16 cellular contexts compared by ENCODE assay signal in the genomic region with DNA sequence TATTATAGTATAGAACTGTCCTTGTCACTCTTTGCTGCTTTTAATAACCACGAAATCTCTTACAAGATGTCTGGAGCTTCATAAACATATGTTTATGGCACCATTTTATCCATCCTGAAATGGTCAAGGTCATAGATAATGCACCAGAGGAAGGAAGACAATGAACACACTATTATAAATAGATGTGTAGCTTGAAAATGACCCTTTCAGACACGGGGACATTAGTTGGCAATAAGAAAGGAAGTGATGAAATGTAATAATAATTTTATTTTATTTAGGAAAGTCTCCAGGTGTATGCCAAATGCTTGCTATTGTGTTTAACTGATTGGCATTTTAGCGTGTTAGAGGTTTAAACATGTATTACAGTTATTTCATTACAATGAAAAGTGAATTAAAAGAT. TPM values are rescaled to one million over a fixed set of nuclear protein-coding genes. Genes with fewer than 3 reads are reported as not detected.
DNase-seq lines count a peak whose midpoint lies in the region; ATAC-seq, FAIRE-seq and TF ChIP-seq lines count a peak whose summit lies in the region.
"Had no signal": no experiment of that assay in that cellular context is flagged by ENCODE, and none has a peak within 500 bp of the region (broad histone marks: within the 10 kb centered on the region; RNA-seq: fewer than 3 reads in every experiment).

No MANE protein-coding gene starts in this region.

- no TSS peak for BruUV-seq in endothelial cell of umbilical vein (replicated peaks; lab: Mats Ljungman, UMichigan)

- POLR2A ChIA-PET in endothelial cell of umbilical vein (lab: Charles Lee), result no interaction called here

- H2AFZ ChIP-seq in endothelial cell of umbilical vein (ENCODE audit: low read depth, low read length), result no peak overlapping the region
- H2AFZ ChIP-seq: GM23248 had no signal

- peak overlapping the region; percentile 80 for H3K27ac ChIP-seq in left ventricle myocardium inferior (replicated peaks)
- no peak overlapping the region for H3K27ac ChIP-seq in right cardiac atrium (ENCODE audit: low read length)
- no peak overlapping the region for H3K27ac ChIP-seq in endothelial cell of umbilical vein (ENCODE audit: insufficient read depth, low read depth, low read length)
- peak overlapping the region in 6 of 8 donors; percentile 3 to 60 (median 44) for H3K27ac ChIP-seq in spleen
- H3K27ac ChIP-seq: BLaER1 treated with 17β-estradiol and CSF1 and Interleukin-3, amounts not matched to agents 10 nM and 100 nM; GM23248 had no signal

- no peaks in the 10 kb centered on the region for H3K27me3 ChIP-seq in left ventricle myocardium inferior (ENCODE audit: low read depth)
- H3K27me3 ChIP-seq in right cardiac atrium (ENCODE audit: control insufficient read depth, insufficient read depth), result no peaks in the 10 kb centered on the region
- no peaks in the 10 kb centered on the region for H3K27me3 ChIP-seq in endothelial cell of umbilical vein (ENCODE audit: control insufficient read depth in 2 of 2, insufficient read depth in 2 of 2, low read length in 2 of 2)
- no peaks in the 10 kb centered on the region for H3K27me3 ChIP-seq in spleen (replicated peaks in 1 of 7)
- H3K27me3 ChIP-seq: BLaER1 treated with 17β-estradiol and CSF1 and Interleukin-3, amounts not matched to agents 10 nM and 100 nM had no signal

- H3K36me3 ChIP-seq in left ventricle myocardium inferior (no peaks in the 10 kb centered on the region), endothelial cell of umbilical vein (ENCODE audit: control insufficient read depth in 2 of 2, extremely low read depth in 1 of 2, insufficient read depth in 2 of 2, low read length in 2 of 2) (no peaks in the 10 kb centered on the region), spleen (no peaks in the 10 kb centered on the region)
- H3K36me3 ChIP-seq: BLaER1 treated with 17β-estradiol and CSF1 and Interleukin-3, amounts not matched to agents 10 nM and 100 nM had no signal

- no peak overlapping the region for H3K9ac ChIP-seq in endothelial cell of umbilical vein (replicated peaks; ENCODE audit: extremely low read depth, insufficient read depth, low read length)
- H3K9ac ChIP-seq: BLaER1 treated with 17β-estradiol and CSF1 and Interleukin-3, amounts not matched to agents 10 nM and 100 nM; GM23248 had no signal

- no peak overlapping the region for H3K4me2 ChIP-seq in endothelial cell of umbilical vein (ENCODE audit: insufficient read depth, low read length)
- H3K4me2 ChIP-seq: BLaER1 treated with 17β-estradiol and CSF1 and Interleukin-3, amounts not matched to agents 10 nM and 100 nM had no signal

- ATAC-seq in right cardiac atrium, result no peak
- ATAC-seq in omental fat pad (ENCODE audit: low FRiP score), result no peak
- ATAC-seq: HCT116 had no signal

- no peak for TF ChIP-seq CTCF in left ventricle myocardium inferior (IDR thresholded peaks at IDR 0.05; ENCODE audit: borderline replicate concordance)
- no peak for TF ChIP-seq CTCF in endothelial cell of umbilical vein (IDR thresholded peaks at IDR 0.05; ENCODE audit: extremely low read depth in 1 of 2, insufficient read depth in 1 of 2, low read depth in 1 of 2, low read length in 2 of 2)
- TF ChIP-seq CTCF in spleen (IDR thresholded peaks at IDR 0.05 in 8 of 11, conservative IDR thresholded peaks at IDR 0.05 in 3 of 11), result no peak
- no peak for TF ChIP-seq CTCF in omental fat pad (IDR thresholded peaks at IDR 0.05)

- TF ChIP-seq POLR2A in endothelial cell of umbilical vein (IDR thresholded peaks at IDR 0.05; ENCODE audit: low read depth, low read length) (no peak), spleen (IDR thresholded peaks at IDR 0.05) (no peak)

- WGBS in right cardiac atrium, result 38% methylated on average over 3 of the region's 3 CpGs
- 50 to 58% (median 55%) methylated on average over 3 of the region's 3 CpGs for WGBS in spleen, 5 donors

- CTCF ChIA-PET in endothelial cell of umbilical vein (lab: Charles Lee), result interaction anchor here (1.0 kb wide), 1 partner anchor 23 kb away, joined by 4 read pairs; no protein-coding TSS in a partner anchor

- intact Hi-C loops in left ventricle myocardium inferior (cut with micrococcal nuclease) (no loop called here), right cardiac atrium (cut with DNase I) (no loop called here), endothelial cell of umbilical vein (cut with micrococcal nuclease) (no loop called here), spleen (cut with DNase I; ENCODE audit: low total_unique reads) (no loop called here)

- H3K9me1 ChIP-seq in endothelial cell of umbilical vein (replicated peaks; ENCODE audit: control insufficient read depth, extremely low read depth, insufficient read depth, low read length), result no peaks in the 10 kb centered on the region

- H3K4me1 ChIP-seq in left ventricle myocardium inferior (peaks cover 70% of the 10 kb centered on the region), right cardiac atrium (ENCODE audit: control insufficient read depth, insufficient read depth, low read length) (peaks cover 9% of the 10 kb centered on the region), endothelial cell of umbilical vein (ENCODE audit: control insufficient read depth, extremely low read depth, insufficient read depth, low read length) (peaks cover 17% of the 10 kb centered on the region), spleen (peaks cover 0 to 21% (median 4%) of the 10 kb centered on the region in 6 donors)

- no peaks in the 10 kb centered on the region for H3K9me3 ChIP-seq in left ventricle myocardium inferior (replicated peaks)
- no peaks in the 10 kb centered on the region for H3K9me3 ChIP-seq in right cardiac atrium (ENCODE audit: control insufficient read depth, low read length)
- H3K9me3 ChIP-seq in endothelial cell of umbilical vein (replicated peaks; ENCODE audit: control insufficient read depth, insufficient read depth, low read length), result no peaks in the 10 kb centered on the region
- no peaks in the 10 kb centered on the region for H3K9me3 ChIP-seq in spleen
- H3K9me3 ChIP-seq: BLaER1 treated with 17β-estradiol and CSF1 and Interleukin-3, amounts not matched to agents 10 nM and 100 nM had no signal

- no peaks in the 10 kb centered on the region for H3K79me2 ChIP-seq in endothelial cell of umbilical vein (ENCODE audit: control insufficient read depth, insufficient read depth, low read length)

- H3K4me3 ChIP-seq in left ventricle myocardium inferior (no peak overlapping the region), right cardiac atrium (ENCODE audit: low read length) (no peak overlapping the region), endothelial cell of umbilical vein (replicated peaks in 1 of 3; ENCODE audit: insufficient read depth in 1 of 3, low read depth in 1 of 3, low read length in 3 of 3) (no peak overlapping the region), spleen (no peak overlapping the region)
- H3K4me3 ChIP-seq: BLaER1 treated with 17β-estradiol and CSF1 and Interleukin-3, amounts not matched to agents 10 nM and 100 nM; GM23248 had no signal

- DNase-seq in left ventricle myocardium inferior (no peak), right cardiac atrium (no peak), NCI-H2227 treated with DMSO at 0.1 percent for 48 hours (lab: John Stamatoyannopoulos, UW) (peak; percentile 58), endothelial cell of umbilical vein (ENCODE audit: low read depth, low spot score) (peak; percentile 27), spleen (no peak), omental fat pad (ENCODE audit: low spot score) (no peak), mucosa of gallbladder (ENCODE audit: low spot score) (no peak), NCI-H2029 (lab: John Stamatoyannopoulos, UW) (no peak)
- DNase-seq: ACHN; CD4-positive, CD25-positive, alpha-beta regulatory T cell; DMS53; GM23248 had no signal

- dilution Hi-C loops in endothelial cell of umbilical vein (cut with MboI; ENCODE audit: extremely low pct_ligation_motif_present, low sequenced_read_pairs), result no loop called here

- peak; percentile 4 for FAIRE-seq in endothelial cell of umbilical vein (lab: Jason Lieb, UNC)
- FAIRE-seq: H54, HTR-8/SVneo had no signal

- H4K20me1 ChIP-seq in endothelial cell of umbilical vein (replicated peaks; ENCODE audit: control insufficient read depth, extremely low read depth, insufficient read depth, low read length), result no peaks in the 10 kb centered on the region
- H4K20me1 ChIP-seq: BLaER1 treated with 17β-estradiol and CSF1 and Interleukin-3, amounts not matched to agents 10 nM and 100 nM had no signal

TF ChIP-seq in endothelial cell of umbilical vein, 7 proteins besides CTCF, POLR2A, EP300 and RAD21:
- TF ChIP-seq MYC (IDR thresholded peaks at IDR 0.05; ENCODE audit: low read depth, low read length) (no peak), FOS (IDR thresholded peaks at IDR 0.05; ENCODE audit: borderline replicate concordance, insufficient read depth, low read length) (no peak), GATA2 (IDR thresholded peaks at IDR 0.05; ENCODE audit: insufficient read depth, insufficient read length, low read depth, low read length) (no peak), JUN (IDR thresholded peaks at IDR 0.05; ENCODE audit: borderline replicate concordance, insufficient read depth, insufficient read length, low read depth) (no peak), EZH2 (IDR thresholded peaks at IDR 0.05; ENCODE audit: borderline replicate concordance, low read depth, low read length, severe bottlenecking) (no peak), POLR2AphosphoS5 (IDR thresholded peaks at IDR 0.05; ENCODE audit: insufficient read depth, low read depth, low read length) (no peak)
- TF ChIP-seq, protein P1, sequence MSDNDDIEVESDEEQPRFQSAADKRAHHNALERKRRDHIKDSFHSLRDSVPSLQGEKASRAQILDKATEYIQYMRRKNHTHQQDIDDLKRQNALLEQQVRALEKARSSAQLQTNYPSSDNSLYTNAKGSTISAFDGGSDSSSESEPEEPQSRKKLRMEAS (IDR thresholded peaks at IDR 0.05; ENCODE audit: insufficient read depth, insufficient read length), result no peak

RNA-seq across cellular contexts. Expression of a gene that starts 36.8 kb away (rescaled TPM):
- total RNA-seq in left ventricle myocardium inferior, result 129 TPM
- total RNA-seq in right cardiac atrium, result 100 to 1,000 TPM in 3 of 4 donors, 10 to 100 TPM in 1; 87.3 to 143 (median 115) TPM
- polyA plus RNA-seq in right cardiac atrium, result 69.5 TPM
- 427 and 459 TPM in 2 replicates for total RNA-seq in endothelial cell of umbilical vein
- polyA plus RNA-seq in endothelial cell of umbilical vein, result 263 and 267 TPM in 2 replicates
- 96.2 and 111 TPM in 2 replicates for polyA plus RNA-seq in endothelial cell of umbilical vein (2011; cell fraction: cytosol; rRNA removed)
- 800 and 825 TPM in 2 replicates for polyA plus RNA-seq in endothelial cell of umbilical vein (2011; cell fraction: nucleus; rRNA removed)
- 442 and 473 TPM in 2 replicates for polyA plus RNA-seq in endothelial cell of umbilical vein (2012)
- polyA minus RNA-seq in endothelial cell of umbilical vein, result 496 and 527 TPM in 2 replicates
- polyA minus RNA-seq in endothelial cell of umbilical vein (2011; cell fraction: cytosol; rRNA and poly(A)+ RNA removed), result 275 TPM
- polyA minus RNA-seq in endothelial cell of umbilical vein (2011; cell fraction: nucleus; rRNA and poly(A)+ RNA removed), result 1,147 and 1,325 TPM in 2 replicates
- 100 to 1,000 TPM; 118 to 297 (median 211) TPM for total RNA-seq in spleen
- 10 to 100 TPM; 40.7 to 55.9 (median 49.8) TPM for polyA plus RNA-seq in spleen
- 100 to 1,000 TPM; 379 to 669 (median 479) TPM for total RNA-seq in omental fat pad
- total RNA-seq in mucosa of gallbladder, result 137 TPM

Comparison
In these comparisons a context has a peak if more than half of its experiments do, and no peak if none do; other contexts are left out.
1. H3K27ac ChIP-seq: peak in left ventricle myocardium inferior (single experiment) and spleen (6 of 8); none in right cardiac atrium (single experiment) and endothelial cell of umbilical vein (single experiment).
2. DNase-seq: peak in NCI-H2227 treated with DMSO at 0.1 percent for 48 hours (single experiment) and endothelial cell of umbilical vein (single experiment); none in left ventricle myocardium inferior (single experiment), right cardiac atrium (0 of 3), spleen (single experiment), omental fat pad (single experiment), mucosa of gallbladder (single experiment) and NCI-H2029 (single experiment).